ENCODE assay signal across 13 cellular contexts in the genomic region with DNA sequence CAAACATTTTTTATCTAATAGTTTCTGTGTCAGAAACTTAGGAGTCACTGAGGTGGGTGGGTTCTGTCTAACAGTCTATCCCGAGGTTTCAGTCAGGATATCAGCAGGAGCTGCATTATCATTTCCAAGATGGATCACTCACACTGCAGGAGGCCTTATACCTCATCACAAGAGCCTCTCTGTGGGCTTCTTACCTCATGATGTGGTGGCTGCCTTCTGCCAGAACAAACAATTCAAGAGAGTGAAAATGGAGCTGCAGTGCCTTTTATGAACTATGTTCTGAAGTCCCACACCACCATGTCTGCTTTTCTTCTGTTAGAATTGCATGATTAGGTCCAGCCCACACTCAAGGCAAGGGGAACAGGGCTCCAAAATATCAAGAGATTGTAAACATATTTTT. TPM values are rescaled to one million over a fixed set of nuclear protein-coding genes. Genes with fewer than 3 reads are reported as not detected.
DNase-seq lines count a peak whose midpoint lies in the region; ATAC-seq and TF ChIP-seq lines count a peak whose summit lies in the region.
"Had no signal": no experiment of that assay in that cellular context is flagged by ENCODE, and none has a peak within 500 bp of the region (broad histone marks: within the 10 kb centered on the region; RNA-seq: fewer than 3 reads in every experiment).

No MANE protein-coding gene starts in this region.

- peaks cover 38% of the 10 kb centered on the region for H3K9me3 Mint-ChIP-seq in CD8-positive, alpha-beta T cell
- H3K9me3 Mint-ChIP-seq: central memory CD8-positive, alpha-beta T cell had no signal

- no peak overlapping the region for H2BK120ac ChIP-seq in mesenchymal stem cell (ENCODE audit: low read depth, low read length)

- H2BK15ac ChIP-seq in mesenchymal stem cell (ENCODE audit: low read depth, poor library complexity, severe bottlenecking), result no peak overlapping the region

- no peak overlapping the region for H2AFZ ChIP-seq in mesenchymal stem cell (ENCODE audit: low read depth, low read length)

- no peak overlapping the region for H3K4ac ChIP-seq in mesenchymal stem cell (ENCODE audit: low read depth in 1 of 2, low read length in 2 of 2)

- no peaks in the 10 kb centered on the region for H3K4me1 ChIP-seq in CD8-positive, alpha-beta T cell (ENCODE audit: insufficient read depth, low read length)
- H3K4me1 ChIP-seq in HUES48 (ENCODE audit: control insufficient read depth, insufficient read depth, low read length), result peaks cover 15% of the 10 kb centered on the region
- no peaks in the 10 kb centered on the region for H3K4me1 ChIP-seq in mesenchymal stem cell (ENCODE audit: control insufficient read depth, insufficient read depth, low read depth, low read length)
- H3K4me1 ChIP-seq: transverse colon had no signal

- peaks cover 35% of the 10 kb centered on the region for H3K4me1 Mint-ChIP-seq in CD8-positive, alpha-beta T cell (ENCODE audit: low read depth)

- H3K27me3 ChIP-seq in CD8-positive, alpha-beta T cell (ENCODE audit: insufficient read depth, low read length), result no peaks in the 10 kb centered on the region
- H3K27me3 ChIP-seq in HUES48 (ENCODE audit: control insufficient read depth, insufficient read depth, low read length), result no peaks in the 10 kb centered on the region
- no peaks in the 10 kb centered on the region for H3K27me3 ChIP-seq in mesenchymal stem cell (ENCODE audit: control insufficient read depth in 1 of 2, insufficient read depth in 1 of 2, low read length in 2 of 2)
- H3K27me3 ChIP-seq: transverse colon had no signal

- no peak for ATAC-seq in CD8-positive, alpha-beta T cell
- ATAC-seq in HG03108 (IDR thresholded peaks at IDR 0.05; ENCODE audit: unreplicated experiment) (no peak), HG03457 (IDR thresholded peaks at IDR 0.05; ENCODE audit: unreplicated experiment) (no peak)

- H3K23ac ChIP-seq in mesenchymal stem cell (ENCODE audit: low read length in 2 of 2), result no peak overlapping the region

- H2AK5ac ChIP-seq in mesenchymal stem cell (ENCODE audit: low read length, severe bottlenecking), result no peak overlapping the region

- no peak overlapping the region for H3K4me2 ChIP-seq in mesenchymal stem cell (ENCODE audit: low read length, poor library complexity, severe bottlenecking)

- H3K27ac Mint-ChIP-seq in CD8-positive, alpha-beta T cell, result peak overlapping the region; percentile 55

- H2BK12ac ChIP-seq in mesenchymal stem cell (ENCODE audit: low read length in 2 of 2), result no peak overlapping the region

- no peak overlapping the region for H3K14ac ChIP-seq in mesenchymal stem cell (ENCODE audit: low read length in 2 of 2)

- in situ Hi-C loops in astrocyte of the cerebellum (cut with HindIII; ENCODE audit: low sequenced_read_pairs) (no loop called here), G401 (cut with HindIII; ENCODE audit: low sequenced_read_pairs) (no loop called here)

- H3K27ac ChIP-seq in CD8-positive, alpha-beta T cell (ENCODE audit: low read depth, low read length), result no peak overlapping the region
- H3K27ac ChIP-seq in HUES48 (ENCODE audit: low read depth, low read length) (peak overlapping the region; percentile 67), mesenchymal stem cell (ENCODE audit: low read length, poor library complexity, severe bottlenecking) (peak overlapping the region; percentile 76)
- H3K27ac ChIP-seq: RWPE1, transverse colon had no signal

- no peaks in the 10 kb centered on the region for H3K36me3 ChIP-seq in CD8-positive, alpha-beta T cell (ENCODE audit: insufficient read depth, low read length)
- no peaks in the 10 kb centered on the region for H3K36me3 ChIP-seq in HUES48 (ENCODE audit: control insufficient read depth, insufficient read depth, low read length)
- peaks cover 0 to 12% of the 10 kb centered on the region in 2 experiments for H3K36me3 ChIP-seq in mesenchymal stem cell (ENCODE audit: control insufficient read depth in 1 of 2, insufficient read depth in 2 of 2, low read depth in 1 of 2, low read length in 2 of 2)
- H3K36me3 ChIP-seq: transverse colon had no signal

- no peak overlapping the region for H3K4me3 Mint-ChIP-seq in CD8-positive, alpha-beta T cell
- H3K4me3 Mint-ChIP-seq: central memory CD8-positive, alpha-beta T cell had no signal

- intact Hi-C loops in CD8-positive, alpha-beta T cell (cut with DNase I, micrococcal nuclease), result no loop called here

- no peak for TF ChIP-seq CTCF in CD8-positive, alpha-beta T cell (IDR thresholded peaks at IDR 0.05)
- TF ChIP-seq CTCF in astrocyte of the cerebellum (IDR thresholded peaks at IDR 0.05; ENCODE audit: low read depth, low read length, missing control alignments), result no peak

- DNase-seq in CD8-positive, alpha-beta T cell, result no peak
- DNase-seq in astrocyte of the cerebellum (ENCODE audit: low read depth) (peak; percentile 97), mesenchymal stem cell (peak; percentile 19), medulla oblongata (ENCODE audit: extremely low spot score) (no peak), G401 (ENCODE audit: low spot score) (no peak)
- DNase-seq: NCI-H1048, transverse colon had no signal

- no peak overlapping the region for H2BK5ac ChIP-seq in mesenchymal stem cell (ENCODE audit: low read depth, low read length, poor library complexity, severe bottlenecking)

- 92% methylated on average over 1 of the region's 1 CpG for WGBS in mesenchymal stem cell

- no peaks in the 10 kb centered on the region for H3K27me3 Mint-ChIP-seq in CD8-positive, alpha-beta T cell (ENCODE audit: low read depth)
- H3K27me3 Mint-ChIP-seq: central memory CD8-positive, alpha-beta T cell had no signal

- H4K91ac ChIP-seq in mesenchymal stem cell (ENCODE audit: low read length), result peak overlapping the region; percentile 50

- H3K9ac ChIP-seq in HUES48 (ENCODE audit: low read depth, low read length) (no peak overlapping the region), mesenchymal stem cell (ENCODE audit: low read length) (peak overlapping the region; percentile 15)

- peaks cover 6% of the 10 kb centered on the region for H3K79me1 ChIP-seq in mesenchymal stem cell (replicated peaks; ENCODE audit: low read length, poor library complexity, severe bottlenecking)

- peak overlapping the region in 1 of 2 experiments; percentile 21 for H3K18ac ChIP-seq in mesenchymal stem cell (ENCODE audit: low read depth in 1 of 2, low read length in 2 of 2)

- H3K9me3 ChIP-seq in CD8-positive, alpha-beta T cell (ENCODE audit: low read length), result no peaks in the 10 kb centered on the region
- H3K9me3 ChIP-seq in HUES48 (ENCODE audit: control insufficient read depth, insufficient read depth, low read length), result no peaks in the 10 kb centered on the region
- no peaks in the 10 kb centered on the region for H3K9me3 ChIP-seq in mesenchymal stem cell (ENCODE audit: control insufficient read depth, low read length)
- H3K9me3 ChIP-seq: transverse colon had no signal

- H3K36me3 Mint-ChIP-seq in CD8-positive, alpha-beta T cell, result peaks cover 44% of the 10 kb centered on the region

- POLR2A ChIA-PET in CD8-positive, alpha-beta T cell (lab: Charles Lee), result no interaction called here

- CTCF ChIA-PET in CD8-positive, alpha-beta T cell (lab: Charles Lee), result no interaction called here

- H3K4me3 ChIP-seq in CD8-positive, alpha-beta T cell (ENCODE audit: low read depth, low read length), result no peak overlapping the region
- H3K4me3 ChIP-seq in HUES48 (ENCODE audit: low read depth, low read length) (no peak overlapping the region; the same call in 1 of the 2 replicates), astrocyte of the cerebellum (ENCODE audit: low read depth, low read length) (no peak overlapping the region), mesenchymal stem cell (ENCODE audit: insufficient read depth in 1 of 2, low read depth in 1 of 2, low read length in 2 of 2) (peak overlapping the region in 1 of 2 experiments; percentile 0)
- H3K4me3 ChIP-seq: lung, transverse colon had no signal

- no peak overlapping the region for H4K8ac ChIP-seq in mesenchymal stem cell (ENCODE audit: low read length)

RNA-seq across cellular contexts. Expression of a gene that starts 27.9 kb away (rescaled TPM):
- total RNA-seq in CD8-positive, alpha-beta T cell, result 10 to 100 TPM; 21.3 to 23.1 TPM
- 15.0 TPM for polyA plus RNA-seq in mesenchymal stem cell (2013, experiment 1 of 2)
- polyA plus RNA-seq in mesenchymal stem cell (2013, experiment 2 of 2), result 14.7 TPM
- total RNA-seq in G401 (2014; rRNA removed; shearing (Covaris generic)), result 4.5 and 6.3 TPM in 2 replicates

Comparison
In these comparisons a context has a peak if more than half of its experiments do, and no peak if none do; other contexts are left out.
1. DNase-seq: peak in astrocyte of the cerebellum (single experiment) and mesenchymal stem cell (single experiment); none in CD8-positive, alpha-beta T cell (0 of 7), medulla oblongata (single experiment) and G401 (single experiment).